Comparison of ENCODE assay signal across 8 cellular contexts in the genomic region with DNA sequence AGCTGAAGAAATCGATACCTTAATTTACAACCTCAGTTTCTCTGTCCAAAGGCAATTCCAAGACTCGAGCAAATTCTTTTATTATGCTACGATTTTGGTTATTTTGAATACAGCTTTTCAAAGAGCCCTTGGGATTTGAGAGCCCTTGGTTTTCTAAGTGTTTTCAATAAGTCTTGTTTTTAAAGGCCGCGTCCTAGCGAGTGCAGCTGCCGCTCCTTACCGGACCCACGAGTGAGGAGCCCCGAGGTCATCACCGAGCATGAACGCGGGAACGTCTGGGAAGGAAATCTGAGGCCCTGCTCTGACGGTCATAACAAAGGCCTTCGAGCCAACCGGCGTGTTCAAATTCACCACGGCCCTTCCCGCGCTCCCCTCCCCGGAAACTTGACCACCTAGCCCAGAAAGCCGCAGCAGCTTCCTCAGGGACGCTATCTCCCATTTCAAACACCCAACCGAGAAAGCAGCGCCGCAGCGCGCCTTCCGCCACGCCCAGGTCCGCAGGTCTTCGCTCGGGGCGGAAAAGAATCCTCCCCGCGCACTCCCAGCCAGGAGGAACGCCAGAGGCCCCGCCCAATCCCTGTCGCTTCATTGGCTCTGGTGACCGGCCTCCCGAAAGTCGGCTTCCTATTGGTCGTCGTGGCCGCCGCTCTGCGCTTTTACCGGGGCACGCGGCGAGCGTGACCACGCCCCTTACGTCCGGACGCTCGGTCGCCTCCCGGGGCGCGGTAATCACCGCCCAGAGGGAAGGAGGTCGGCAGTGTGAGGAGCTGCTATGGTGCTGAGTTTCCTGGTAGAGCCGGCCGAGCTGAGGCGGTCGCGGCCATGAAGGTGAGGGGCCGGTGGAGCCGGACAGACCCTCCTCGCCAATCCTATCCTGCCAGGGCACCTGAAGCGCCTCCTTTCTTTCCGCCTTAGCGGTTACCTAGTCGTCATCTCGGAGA. TPM values are rescaled to one million over a fixed set of nuclear protein-coding genes. Genes with fewer than 3 reads are reported as not detected.
DNase-seq lines count a peak whose midpoint lies in the region; ATAC-seq, FAIRE-seq and TF ChIP-seq lines count a peak whose summit lies in the region.

A gene with protein sequence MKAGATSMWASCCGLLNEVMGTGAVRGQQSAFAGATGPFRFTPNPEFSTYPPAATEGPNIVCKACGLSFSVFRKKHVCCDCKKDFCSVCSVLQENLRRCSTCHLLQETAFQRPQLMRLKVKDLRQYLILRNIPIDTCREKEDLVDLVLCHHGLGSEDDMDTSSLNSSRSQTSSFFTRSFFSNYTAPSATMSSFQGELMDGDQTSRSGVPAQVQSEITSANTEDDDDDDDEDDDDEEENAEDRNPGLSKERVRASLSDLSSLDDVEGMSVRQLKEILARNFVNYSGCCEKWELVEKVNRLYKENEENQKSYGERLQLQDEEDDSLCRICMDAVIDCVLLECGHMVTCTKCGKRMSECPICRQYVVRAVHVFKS (plus strand): TSS at position 728 of the 941 bp plus-strand sequence. CDS start 95 bp downstream, at position 823.

- peak; percentile 97 for FAIRE-seq in endothelial cell of umbilical vein (lab: Jason Lieb, UNC)

- H3K4me3 ChIP-seq in IMR-90 (ENCODE audit: insufficient read depth, low read depth, low read length) (peak within 1 kb of the TSS; percentile 65), endothelial cell of umbilical vein (replicated peaks in 1 of 3; ENCODE audit: insufficient read depth in 1 of 3, low read depth in 1 of 3, low read length in 3 of 3) (peak within 1 kb of the TSS; percentile 68 to 86 (median 86))

- H4K91ac ChIP-seq in IMR-90 (ENCODE audit: insufficient read depth, low read depth, low read length), result peak within 1 kb of the TSS; percentile 89

- peak within 1 kb of the TSS; percentile 79 to 82 for H4K8ac ChIP-seq in IMR-90 (ENCODE audit: low read depth in 2 of 2, low read length in 2 of 2)

- WGBS in IMR-90 (ENCODE audit: extremely low coverage in 2 of 2, insufficient read length in 1 of 2), 2 experiments, result 0% methylated on average over 51 of the region's 77 CpGs; no CpG with 5 or more reads in 1 of the 2 experiments

- in situ Hi-C loops in IMR-90 (cut with MboI; ENCODE audit: low sequenced_read_pairs), result no loop called here

- H3K9me3 ChIP-seq in IMR-90 (ENCODE audit: control insufficient read depth, insufficient read depth, low read length) (no peaks in the 10 kb centered on the region), endothelial cell of umbilical vein (replicated peaks; ENCODE audit: control insufficient read depth, insufficient read depth, low read length) (no peaks in the 10 kb centered on the region)

- no peaks in the 10 kb centered on the region; the same call in 1 of the 2 replicates for H4K20me1 ChIP-seq in IMR-90 (ENCODE audit: insufficient read depth, low read length)
- no peaks in the 10 kb centered on the region for H4K20me1 ChIP-seq in endothelial cell of umbilical vein (replicated peaks; ENCODE audit: control insufficient read depth, extremely low read depth, insufficient read depth, low read length)

- ATAC-seq in GM21528 (IDR thresholded peaks at IDR 0.05; ENCODE audit: low FRiP score, unreplicated experiment), result peak; percentile 89
- peak; percentile 98 for ATAC-seq in IMR-90 (ENCODE audit: low read depth)

- peak within 1 kb of the TSS; percentile 20; the same call in 1 of the 2 replicates for H4K5ac ChIP-seq in IMR-90 (ENCODE audit: low read depth, low read length)

- peak within 1 kb of the TSS; percentile 99 for H2AK9ac ChIP-seq in IMR-90 (replicated peaks; ENCODE audit: low read depth, low read length, poor library complexity)

- CTCF ChIA-PET in IMR-90 (lab: Yijun Ruan, JAX), result interaction anchor here (1.3 to 2.1 kb wide), 2 partner anchors 25 to 47 kb away, joined by 4 to 7 read pairs; a partner anchor contains a TSS
- CTCF ChIA-PET in endothelial cell of umbilical vein (lab: Charles Lee), result interaction anchor here (0.8 to 3.2 kb wide), 10 partner anchors 8 to 123 kb away, joined by 3 to 21 read pairs (median 4); a partner anchor contains a TSS

- H3K18ac ChIP-seq in IMR-90 (ENCODE audit: low read depth, low read length), result no peak within 1 kb of the TSS

- H3K9ac ChIP-seq in IMR-90 (ENCODE audit: low read depth, low read length) (peak within 1 kb of the TSS; percentile 86), endothelial cell of umbilical vein (replicated peaks; ENCODE audit: extremely low read depth, insufficient read depth, low read length) (peak within 1 kb of the TSS; percentile 70)

- H2BK15ac ChIP-seq in IMR-90 (ENCODE audit: low read depth, low read length), result no peak within 1 kb of the TSS

- peak within 1 kb of the TSS; percentile 81 for H3K56ac ChIP-seq in IMR-90 (ENCODE audit: extremely low read depth, insufficient read depth, low read length)

- H2AFZ ChIP-seq in IMR-90 (replicated peaks; ENCODE audit: low read length, poor library complexity) (peak within 1 kb of the TSS; percentile 94), endothelial cell of umbilical vein (ENCODE audit: low read depth, low read length) (peak within 1 kb of the TSS; percentile 42)

- H2AK5ac ChIP-seq in IMR-90 (ENCODE audit: low read depth, low read length), result peak within 1 kb of the TSS; percentile 92

- peaks cover 9 to 37% of the 10 kb centered on the region in 2 experiments; a peak in 2 of 4 replicates for H3K79me1 ChIP-seq in IMR-90 (ENCODE audit: low read depth in 1 of 2, low read length in 2 of 2)

- peak; percentile 91 for TF ChIP-seq POLR2A in IMR-90 (IDR thresholded peaks at IDR 0.05; ENCODE audit: low read depth, low read length)
- peak; percentile 97 for TF ChIP-seq POLR2A in endothelial cell of umbilical vein (IDR thresholded peaks at IDR 0.05; ENCODE audit: low read depth, low read length)

- peak; percentile 98 for DNase-seq in DMS 273 (lab: John Stamatoyannopoulos, UW; ENCODE audit: unreplicated experiment)
- peak; percentile 97 for DNase-seq in IMR-90
- peak; percentile 99 for DNase-seq in OCI-M1 (lab: John Stamatoyannopoulos, UW)
- peak; percentile 97 for DNase-seq in activated T-cell treated with anti-CD3 and anti-CD28 coated beads for 24 hours (ENCODE audit: low read depth)
- peak; percentile 98 for DNase-seq in endothelial cell of umbilical vein (ENCODE audit: low read depth, low spot score)
- peak; percentile 96 for DNase-seq in middle frontal gyrus (ENCODE audit: extremely low spot score, low spot score)
- peak; percentile 97 for DNase-seq in stimulated activated CD8-positive, alpha-beta memory T cell treated with anti-CD3 and anti-CD28 coated beads, Interleukin-2, amount 100 ng/mL, for 48 hours (ENCODE audit: low read depth in 2 of 2)

- H3K9me1 ChIP-seq in IMR-90 (ENCODE audit: insufficient read depth, low read length), result no peaks in the 10 kb centered on the region
- no peaks in the 10 kb centered on the region for H3K9me1 ChIP-seq in endothelial cell of umbilical vein (replicated peaks; ENCODE audit: control insufficient read depth, extremely low read depth, insufficient read depth, low read length)

- intact Hi-C loops in IMR-90 (cut with micrococcal nuclease) (loop anchor here (1.0 to 5.0 kb wide), 2 partner anchors 47 to 67 kb away; a partner anchor contains a TSS), endothelial cell of umbilical vein (cut with micrococcal nuclease) (loop anchor here (1.0 to 5.0 kb wide), 5 partner anchors 11 to 102 kb away; a partner anchor contains a TSS)

- H3K4me2 ChIP-seq in IMR-90 (ENCODE audit: low read depth, low read length), result peak within 1 kb of the TSS; percentile 85
- H3K4me2 ChIP-seq in endothelial cell of umbilical vein (ENCODE audit: insufficient read depth, low read length), result peak within 1 kb of the TSS; percentile 85

- H3K14ac ChIP-seq in IMR-90 (replicated peaks; ENCODE audit: low read depth, low read length), result peak within 1 kb of the TSS; percentile 91

- H3K4me1 ChIP-seq in IMR-90 (ENCODE audit: control insufficient read depth, insufficient read depth, low read length), result no peaks in the 10 kb centered on the region; the same call in 1 of the 2 replicates
- H3K4me1 ChIP-seq in endothelial cell of umbilical vein (ENCODE audit: control insufficient read depth, extremely low read depth, insufficient read depth, low read length), result peaks cover 19% of the 10 kb centered on the region

- H3K4ac ChIP-seq in IMR-90 (ENCODE audit: low read depth, low read length), result peak within 1 kb of the TSS; percentile 90

- dilution Hi-C loops in IMR-90 (cut with HindIII; ENCODE audit: low sequenced_read_pairs, unreplicated experiment) (no loop called here), endothelial cell of umbilical vein (cut with MboI; ENCODE audit: extremely low pct_ligation_motif_present, low sequenced_read_pairs) (no loop called here)

- BruUV-seq in IMR-90 (replicated peaks; lab: Mats Ljungman, UMichigan), result no TSS peak
- TSS peak; percentile 90 for BruUV-seq in endothelial cell of umbilical vein (replicated peaks; lab: Mats Ljungman, UMichigan)

- TF ChIP-seq RAD21 in IMR-90 (IDR thresholded peaks at IDR 0.05; ENCODE audit: low read length), result peak; percentile 17; the same call in 1 of the 2 replicates

- no peaks in the 10 kb centered on the region for H3K27me3 ChIP-seq in IMR-90 (ENCODE audit: control insufficient read depth, insufficient read depth, low read length)
- no peaks in the 10 kb centered on the region for H3K27me3 ChIP-seq in endothelial cell of umbilical vein (ENCODE audit: control insufficient read depth in 2 of 2, insufficient read depth in 2 of 2, low read length in 2 of 2)

- peak within 1 kb of the TSS; percentile 96 for H3K23ac ChIP-seq in IMR-90 (ENCODE audit: low read depth, low read length)

- peaks cover 28% of the 10 kb centered on the region for H3K79me2 ChIP-seq in endothelial cell of umbilical vein (ENCODE audit: control insufficient read depth, insufficient read depth, low read length)

- H2BK120ac ChIP-seq in IMR-90 (ENCODE audit: low read depth, low read length), result 0 out of 2 replicates have a peak within 1 kb of the TSS, but pooled peaks have one; percentile 24

- H2BK5ac ChIP-seq in IMR-90 (ENCODE audit: low read depth, low read length, poor library complexity, severe bottlenecking), result peak within 1 kb of the TSS; percentile 53

- H3K36me3 ChIP-seq in IMR-90 (ENCODE audit: control insufficient read depth, insufficient read depth, low read length) (no peaks in the 10 kb centered on the region), endothelial cell of umbilical vein (ENCODE audit: control insufficient read depth in 2 of 2, extremely low read depth in 1 of 2, insufficient read depth in 2 of 2, low read length in 2 of 2) (peaks cover 0 to 2% of the 10 kb centered on the region in 2 experiments)

- H3K27ac ChIP-seq in IMR-90 (ENCODE audit: insufficient read depth, low read length) (peak within 1 kb of the TSS; percentile 68), endothelial cell of umbilical vein (ENCODE audit: insufficient read depth, low read depth, low read length) (peak within 1 kb of the TSS; percentile 55)

- H2BK20ac ChIP-seq in IMR-90 (ENCODE audit: low read depth, low read length), result no peak within 1 kb of the TSS

- TF ChIP-seq CTCF in IMR-90 (conservative IDR thresholded peaks at IDR 0.05; ENCODE audit: low read depth, low read length) (no peak), endothelial cell of umbilical vein (IDR thresholded peaks at IDR 0.05; ENCODE audit: extremely low read depth in 1 of 2, insufficient read depth in 1 of 2, low read depth in 1 of 2, low read length in 2 of 2) (no peak)

- POLR2A ChIA-PET in IMR-90 (lab: Charles Lee; ENCODE audit: unreplicated experiment) (interaction anchor here (1.1 kb wide), 1 partner anchor 47 kb away, joined by 4 read pairs; a partner anchor contains a TSS), endothelial cell of umbilical vein (lab: Charles Lee) (interaction anchor here (0.6 to 1.6 kb wide), 5 partner anchors 8 to 83 kb away, joined by 3 to 12 read pairs (median 5); a partner anchor contains a TSS)

RNA-seq across cellular contexts. Expression of the gene that starts here (rescaled TPM):
- total RNA-seq in IMR-90 (2012; rRNA removed) (69.4 and 69.5 TPM in 2 replicates), endothelial cell of umbilical vein (51.1 and 57.1 TPM in 2 replicates)
- polyA plus RNA-seq in IMR-90 (2012; rRNA removed) (33.2 and 39.4 TPM in 2 replicates), endothelial cell of umbilical vein (31.9 and 37.6 TPM in 2 replicates)
- polyA plus RNA-seq in IMR-90 (2012; cell fraction: cytosol; rRNA removed), result 19.0 and 26.8 TPM in 2 replicates
- polyA plus RNA-seq in IMR-90 (2012; cell fraction: nucleus; rRNA removed; ENCODE audit: low replicate concordance), result 34.9 and 48.9 TPM in 2 replicates
- polyA plus RNA-seq in endothelial cell of umbilical vein (2011; cell fraction: cytosol; rRNA removed), result 41.4 and 44.3 TPM in 2 replicates
- 70.6 and 82.3 TPM in 2 replicates for polyA plus RNA-seq in endothelial cell of umbilical vein (2011; cell fraction: nucleus; rRNA removed)
- polyA plus RNA-seq in endothelial cell of umbilical vein (2012), result 52.3 and 65.9 TPM in 2 replicates
- polyA minus RNA-seq in endothelial cell of umbilical vein, result 173 and 239 TPM in 2 replicates
- 37.7 TPM for polyA minus RNA-seq in endothelial cell of umbilical vein (2011; cell fraction: cytosol; rRNA and poly(A)+ RNA removed)
- 50.4 and 53.9 TPM in 2 replicates for polyA minus RNA-seq in endothelial cell of umbilical vein (2011; cell fraction: nucleus; rRNA and poly(A)+ RNA removed)

Comparison
In these comparisons a context has a peak if more than half of its experiments do, and no peak if none do; other contexts are left out.
1. Peak in every context shown above with its lines: DNase-seq, ATAC-seq, H3K4me3 ChIP-seq and H3K27ac ChIP-seq.